ENCODE assay signal across 8 cellular contexts in the genomic region with DNA sequence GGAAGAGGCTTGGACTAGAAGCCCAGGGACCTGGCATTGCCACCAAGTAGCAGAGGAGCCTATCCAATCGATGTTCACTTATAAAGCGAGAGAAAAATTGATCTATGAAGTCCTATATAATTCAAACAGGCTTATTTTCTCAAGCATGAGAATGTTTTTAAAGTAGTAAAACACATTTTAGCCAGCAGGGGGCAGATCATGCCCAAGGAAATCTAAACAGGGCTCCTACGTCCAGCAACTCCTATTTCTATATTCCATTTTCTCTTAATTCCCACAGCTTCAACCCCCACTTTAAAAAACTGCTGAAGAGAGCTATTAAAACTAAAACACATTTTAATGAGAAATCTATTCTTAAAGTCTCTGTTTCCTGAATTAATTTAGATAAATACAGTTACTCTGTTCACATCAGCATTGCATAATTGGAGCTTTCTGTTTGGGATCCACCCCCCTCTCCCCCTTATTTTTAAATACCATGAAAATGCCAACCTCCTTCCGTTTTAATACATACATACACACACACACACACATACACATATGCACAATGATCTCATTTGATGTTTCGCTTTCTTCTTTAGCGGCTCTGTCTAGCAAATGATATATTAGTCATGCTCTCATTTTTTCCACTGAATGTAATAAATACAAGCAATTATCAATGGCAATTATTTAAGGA.
DNase-seq lines count a peak whose midpoint lies in the region; ATAC-seq and TF ChIP-seq lines count a peak whose summit lies in the region.

No MANE protein-coding gene starts in this region.

- TF ChIP-seq POLR2A in right lobe of liver (IDR thresholded peaks at IDR 0.05): no peak

- 27% methylated on average over 6 of the region's 6 CpGs for WGBS in right lobe of liver (ENCODE audit: insufficient coverage, low coverage, low lambda C conversion rate, missing lambda C conversion rate)

- no peak overlapping the region for H3K27ac Mint-ChIP-seq in activated CD4-positive, alpha-beta memory T cell treated with anti-CD3 and anti-CD28 coated beads for 36 hours

- peaks cover 10% of the 10 kb centered on the region for H3K27me3 Mint-ChIP-seq in activated CD4-positive, alpha-beta memory T cell treated with anti-CD3 and anti-CD28 coated beads for 36 hours

- no peak overlapping the region for H3K4me3 Mint-ChIP-seq in activated CD4-positive, alpha-beta memory T cell treated with anti-CD3 and anti-CD28 coated beads for 36 hours

- H3K27me3 ChIP-seq in right lobe of liver (no peaks in the 10 kb centered on the region), upper lobe of right lung (no peaks in the 10 kb centered on the region)

- CTCF ChIA-PET in activated CD4-positive, alpha-beta memory T cell treated with anti-CD3 and anti-CD28 coated beads for 36 hours (lab: Charles Lee): interaction anchor here (0.6 to 2.0 kb wide), 9 partner anchors 13 to 400 kb away, joined by 3 to 16 read pairs (median 3); no protein-coding TSS in a partner anchor

- no peak overlapping the region for H3K4me3 ChIP-seq in right lobe of liver
- H3K4me3 ChIP-seq in upper lobe of right lung: no peak overlapping the region

- ATAC-seq in right lobe of liver (peak; percentile 70 to 79 (median 76)), upper lobe of right lung (peak; percentile 72)

- TF ChIP-seq CTCF in GM12874 (IDR thresholded peaks at IDR 0.05; ENCODE audit: insufficient read depth, low read depth, low read length) (peak; percentile 40; the same call in 1 of the 2 replicates), right lobe of liver (IDR thresholded peaks at IDR 0.05) (peak; percentile 66 to 76 (median 74)), upper lobe of right lung (IDR thresholded peaks at IDR 0.05) (peak; percentile 75)

- H3K9me3 ChIP-seq in right lobe of liver: no peaks in the 10 kb centered on the region
- H3K9me3 ChIP-seq in upper lobe of right lung: no peaks in the 10 kb centered on the region

- no peaks in the 10 kb centered on the region for H3K36me3 Mint-ChIP-seq in activated CD4-positive, alpha-beta memory T cell treated with anti-CD3 and anti-CD28 coated beads for 36 hours

- peak; percentile 73 for DNase-seq in AG08395 (ENCODE audit: low spot score)
- peak; percentile 52 for DNase-seq in NOMO-1 treated with DMSO at 0.1 percent for 48 hours (lab: John Stamatoyannopoulos, UW; ENCODE audit: unreplicated experiment)
- peak; percentile 5 for DNase-seq in central memory CD4-positive, alpha-beta T cell
- DNase-seq in right lobe of liver: no peak
- DNase-seq in upper lobe of right lung: no peak
- DNase-seq in activated CD4-positive, alpha-beta memory T cell treated with anti-CD3 and anti-CD28 coated beads for 36 hours: no peak

- H3K27ac ChIP-seq in right lobe of liver (no peak overlapping the region), upper lobe of right lung (no peak overlapping the region)

- H3K36me3 ChIP-seq in right lobe of liver: no peaks in the 10 kb centered on the region
- H3K36me3 ChIP-seq in upper lobe of right lung: no peaks in the 10 kb centered on the region

- H3K9me3 Mint-ChIP-seq in activated CD4-positive, alpha-beta memory T cell treated with anti-CD3 and anti-CD28 coated beads for 36 hours: no peaks in the 10 kb centered on the region

- peak; percentile 84 for TF ChIP-seq RAD21 in Ishikawa (IDR thresholded peaks at IDR 0.05; ENCODE audit: low read depth)

- POLR2A ChIA-PET in activated CD4-positive, alpha-beta memory T cell treated with anti-CD3 and anti-CD28 coated beads for 36 hours (lab: Charles Lee): no interaction called here

- intact Hi-C loops in right lobe of liver (cut with DNase I) (loop anchor here (10.0 kb wide), 2 partner anchors 394 to 404 kb away; no protein-coding TSS in a partner anchor), upper lobe of right lung (cut with DNase I) (loop anchor here (10.0 kb wide), 1 partner anchor 144 kb away; a partner anchor contains a TSS)
- intact Hi-C loops in activated CD4-positive, alpha-beta memory T cell treated with anti-CD3 and anti-CD28 coated beads for 36 hours (cut with micrococcal nuclease): loop anchor here (1.0 kb wide), 2 partner anchors 341 to 398 kb away; no protein-coding TSS in a partner anchor

- H3K4me1 ChIP-seq in right lobe of liver (no peaks in the 10 kb centered on the region), upper lobe of right lung (no peaks in the 10 kb centered on the region)

- TF ChIP-seq EP300 in Ishikawa (IDR thresholded peaks at IDR 0.05; ENCODE audit: borderline replicate concordance): no peak

- peaks cover 5% of the 10 kb centered on the region for H3K4me1 Mint-ChIP-seq in activated CD4-positive, alpha-beta memory T cell treated with anti-CD3 and anti-CD28 coated beads for 36 hours (ENCODE audit: low read depth)

TF ChIP-seq in Ishikawa, 13 proteins besides CTCF, POLR2A, EP300 and RAD21:
- TF ChIP-seq TAF1 (IDR thresholded peaks at IDR 0.05; ENCODE audit: low read depth) (no peak), YY1 (IDR thresholded peaks at IDR 0.05; ENCODE audit: low read depth) (no peak), CEBPB (IDR thresholded peaks at IDR 0.05) (peak; percentile 32; the same call in 1 of the 2 replicates)
- TF ChIP-seq, protein P1, sequence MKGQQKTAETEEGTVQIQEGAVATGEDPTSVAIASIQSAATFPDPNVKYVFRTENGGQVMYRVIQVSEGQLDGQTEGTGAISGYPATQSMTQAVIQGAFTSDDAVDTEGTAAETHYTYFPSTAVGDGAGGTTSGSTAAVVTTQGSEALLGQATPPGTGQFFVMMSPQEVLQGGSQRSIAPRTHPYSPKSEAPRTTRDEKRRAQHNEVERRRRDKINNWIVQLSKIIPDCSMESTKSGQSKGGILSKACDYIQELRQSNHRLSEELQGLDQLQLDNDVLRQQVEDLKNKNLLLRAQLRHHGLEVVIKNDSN (IDR thresholded peaks at IDR 0.05): no peak
- TF ChIP-seq, protein P2, sequence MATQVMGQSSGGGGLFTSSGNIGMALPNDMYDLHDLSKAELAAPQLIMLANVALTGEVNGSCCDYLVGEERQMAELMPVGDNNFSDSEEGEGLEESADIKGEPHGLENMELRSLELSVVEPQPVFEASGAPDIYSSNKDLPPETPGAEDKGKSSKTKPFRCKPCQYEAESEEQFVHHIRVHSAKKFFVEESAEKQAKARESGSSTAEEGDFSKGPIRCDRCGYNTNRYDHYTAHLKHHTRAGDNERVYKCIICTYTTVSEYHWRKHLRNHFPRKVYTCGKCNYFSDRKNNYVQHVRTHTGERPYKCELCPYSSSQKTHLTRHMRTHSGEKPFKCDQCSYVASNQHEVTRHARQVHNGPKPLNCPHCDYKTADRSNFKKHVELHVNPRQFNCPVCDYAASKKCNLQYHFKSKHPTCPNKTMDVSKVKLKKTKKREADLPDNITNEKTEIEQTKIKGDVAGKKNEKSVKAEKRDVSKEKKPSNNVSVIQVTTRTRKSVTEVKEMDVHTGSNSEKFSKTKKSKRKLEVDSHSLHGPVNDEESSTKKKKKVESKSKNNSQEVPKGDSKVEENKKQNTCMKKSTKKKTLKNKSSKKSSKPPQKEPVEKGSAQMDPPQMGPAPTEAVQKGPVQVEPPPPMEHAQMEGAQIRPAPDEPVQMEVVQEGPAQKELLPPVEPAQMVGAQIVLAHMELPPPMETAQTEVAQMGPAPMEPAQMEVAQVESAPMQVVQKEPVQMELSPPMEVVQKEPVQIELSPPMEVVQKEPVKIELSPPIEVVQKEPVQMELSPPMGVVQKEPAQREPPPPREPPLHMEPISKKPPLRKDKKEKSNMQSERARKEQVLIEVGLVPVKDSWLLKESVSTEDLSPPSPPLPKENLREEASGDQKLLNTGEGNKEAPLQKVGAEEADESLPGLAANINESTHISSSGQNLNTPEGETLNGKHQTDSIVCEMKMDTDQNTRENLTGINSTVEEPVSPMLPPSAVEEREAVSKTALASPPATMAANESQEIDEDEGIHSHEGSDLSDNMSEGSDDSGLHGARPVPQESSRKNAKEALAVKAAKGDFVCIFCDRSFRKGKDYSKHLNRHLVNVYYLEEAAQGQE (IDR thresholded peaks at IDR 0.05; ENCODE audit: low read depth): no peak

Comparison
In these comparisons a context has a peak if more than half of its experiments do, and no peak if none do; other contexts are left out.
1. DNase-seq: peak in AG08395 (single experiment), NOMO-1 treated with DMSO at 0.1 percent for 48 hours (single experiment) and central memory CD4-positive, alpha-beta T cell (single experiment); none in right lobe of liver (0 of 3), upper lobe of right lung (single experiment) and activated CD4-positive, alpha-beta memory T cell treated with anti-CD3 and anti-CD28 coated beads for 36 hours (single experiment).
2. Peak in every context shown above with its lines, with median percentiles within 50 percentile points of each other: CTCF ChIP-seq.